28 cellular contexts compared by ENCODE assay signal in the genomic region with DNA sequence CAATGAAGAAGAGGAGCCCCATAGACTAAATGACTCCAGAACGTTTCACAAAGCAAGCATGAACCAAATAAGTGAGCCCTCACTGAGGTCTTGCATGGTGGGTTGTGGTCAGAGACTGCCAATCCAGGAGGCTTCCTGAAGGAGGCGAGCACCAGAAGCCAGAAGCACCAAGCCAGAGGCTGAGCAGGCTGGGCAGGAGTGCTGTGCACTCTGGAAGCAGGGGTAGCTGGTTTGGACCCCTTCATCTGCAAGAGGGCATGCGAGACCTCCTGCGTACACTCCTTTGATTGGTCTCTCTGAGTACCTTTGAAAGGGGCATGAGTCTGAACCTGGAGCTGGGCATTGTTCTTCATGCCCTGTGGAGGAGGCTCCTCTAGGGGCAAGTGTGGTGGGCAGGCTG.
"Had no signal": no experiment of that assay in that cellular context is flagged by ENCODE, and none has a peak within 500 bp of the region (broad histone marks: within the 10 kb centered on the region; RNA-seq: fewer than 3 reads in every experiment).

No MANE protein-coding gene starts in this region.

- H3K36me3 Mint-ChIP-seq: activated CD8-positive, alpha-beta memory T cell treated with anti-CD3 and anti-CD28 coated beads, Interleukin-2, amount 10 ng/mL, durations not matched to agents 7 days and 5 days; activated naive CD4-positive, alpha-beta T cell treated with anti-CD3 and anti-CD28 coated beads, Interleukin-2, amount 10 ng/mL, durations not matched to agents 7 days and 5 days; activated naive CD8-positive, alpha-beta T cell treated with anti-CD3 and anti-CD28 coated beads for 36 hours had no signal

- H3K4me1 ChIP-seq: Peyer's patch had no signal

- H3K27me3 ChIP-seq: brain microvascular endothelial cell, cardiac muscle cell, Peyer's patch, SJCRH30 had no signal

- H3K4me3 ChIP-seq: cardiac muscle cell, Peyer's patch, SJCRH30 had no signal

- H3K9me3 Mint-ChIP-seq: activated B cell treated with CpG ODN at 0.5 μM for 24 hours; activated CD4-positive, alpha-beta T cell treated with anti-CD3 and anti-CD28 coated beads, Interleukin-2, amount 10 ng/mL, durations not matched to agents 24 days and 14 days; activated naive CD4-positive, alpha-beta T cell treated with anti-CD3 and anti-CD28 coated beads, Interleukin-2, amount 10 ng/mL, durations not matched to agents 7 days and 5 days; activated naive CD8-positive, alpha-beta T cell treated with anti-CD3 and anti-CD28 coated beads for 36 hours; activated T-cell treated with anti-CD3 and anti-CD28 coated beads, Interleukin-2, amount 50 U/mL, for 4 hours; activated T-helper 17 cell treated with anti-CD3 and anti-CD28 coated beads, Interleukin-2, amount 50 U/mL, for 72 hours had no signal

- ATAC-seq: activated CD8-positive, alpha-beta memory T cell treated with anti-CD3 and anti-CD28 coated beads, Interleukin-2, amount 10 ng/mL, durations not matched to agents 7 days and 5 days; activated T-cell treated with anti-CD3 and anti-CD28 coated beads, Interleukin-2, amount 50 U/mL, for 4 hours; activated T-helper 17 cell treated with anti-CD3 and anti-CD28 coated beads, Interleukin-2, amount 50 U/mL, for 72 hours; SK-N-SH treated with all-trans-retinoic acid at 6 μM for 48 hours had no signal

- H3K9ac ChIP-seq: KMS-11 had no signal

- DNase-seq: activated B cell treated with CpG ODN at 0.5 μM for 24 hours; activated CD4-positive, alpha-beta T cell treated with anti-CD3 and anti-CD28 coated beads for 1 hour; activated CD4-positive, alpha-beta T cell treated with anti-CD3 and anti-CD28 coated beads, Interleukin-2, amount 10 ng/mL, durations not matched to agents 24 days and 14 days; activated CD4-positive, alpha-beta T cell treated with anti-CD3 and anti-CD28 coated beads, Interleukin-2, amount 50 U/mL, for 48 hours; activated CD8-positive, alpha-beta memory T cell treated with anti-CD3 and anti-CD28 coated beads, Interleukin-2, amount 10 ng/mL, durations not matched to agents 7 days and 5 days; activated gamma-delta T cell treated with Interleukin-2 at 50 U/mL for 16 hours; activated naive CD4-positive, alpha-beta T cell treated with anti-CD3 and anti-CD28 coated beads, Interleukin-2, amount 10 ng/mL, durations not matched to agents 7 days and 5 days; activated naive CD8-positive, alpha-beta T cell treated with anti-CD3 and anti-CD28 coated beads for 36 hours; activated T-cell treated with anti-CD3 and anti-CD28 coated beads, Interleukin-2, amount 50 U/mL, for 4 hours; brain microvascular endothelial cell; NCI-H1092; NCI-H1417; NCI-H1930; NCI-H2171; NCI-H2227 treated with DMSO at 0.1 percent for 48 hours; NCI-H446 treated with DMSO at 0.1 percent for 48 hours; NCI-H526 treated with DMSO at 0.1 percent for 48 hours; NCI-H82; OCI-M1; Right ventricle myocardium superior; SJCRH30; SW 1271 had no signal

- H3K9me3 ChIP-seq: Peyer's patch, SJCRH30 had no signal

- H3K36me3 ChIP-seq: brain microvascular endothelial cell, cardiac muscle cell, Peyer's patch, SJCRH30 had no signal

- H3K27me3 Mint-ChIP-seq: activated B cell treated with CpG ODN at 0.5 μM for 24 hours; activated naive CD8-positive, alpha-beta T cell treated with anti-CD3 and anti-CD28 coated beads for 36 hours; activated T-helper 17 cell treated with anti-CD3 and anti-CD28 coated beads, Interleukin-2, amount 50 U/mL, for 72 hours had no signal

- H3K4me1 Mint-ChIP-seq: activated B cell treated with CpG ODN at 0.5 μM for 24 hours; activated T-helper 17 cell treated with anti-CD3 and anti-CD28 coated beads, Interleukin-2, amount 50 U/mL, for 72 hours had no signal

- H3K4me2 ChIP-seq: KMS-11 had no signal

- H3K27ac Mint-ChIP-seq: activated B cell treated with CpG ODN at 0.5 μM for 24 hours; activated CD8-positive, alpha-beta memory T cell treated with anti-CD3 and anti-CD28 coated beads, Interleukin-2, amount 10 ng/mL, durations not matched to agents 7 days and 5 days; activated naive CD4-positive, alpha-beta T cell treated with anti-CD3 and anti-CD28 coated beads, Interleukin-2, amount 10 ng/mL, durations not matched to agents 7 days and 5 days; activated naive CD8-positive, alpha-beta T cell treated with anti-CD3 and anti-CD28 coated beads for 36 hours; activated T-helper 17 cell treated with anti-CD3 and anti-CD28 coated beads, Interleukin-2, amount 50 U/mL, for 72 hours had no signal

- H3K4me3 Mint-ChIP-seq: activated B cell treated with CpG ODN at 0.5 μM for 24 hours; activated CD4-positive, alpha-beta T cell treated with anti-CD3 and anti-CD28 coated beads, Interleukin-2, amount 10 ng/mL, durations not matched to agents 24 days and 14 days; activated CD8-positive, alpha-beta memory T cell treated with anti-CD3 and anti-CD28 coated beads, Interleukin-2, amount 10 ng/mL, durations not matched to agents 7 days and 5 days; activated naive CD4-positive, alpha-beta T cell treated with anti-CD3 and anti-CD28 coated beads, Interleukin-2, amount 10 ng/mL, durations not matched to agents 7 days and 5 days; activated naive CD8-positive, alpha-beta T cell treated with anti-CD3 and anti-CD28 coated beads for 36 hours; activated T-cell treated with anti-CD3 and anti-CD28 coated beads, Interleukin-2, amount 50 U/mL, for 4 hours; activated T-helper 17 cell treated with anti-CD3 and anti-CD28 coated beads, Interleukin-2, amount 50 U/mL, for 72 hours had no signal

- H3K27ac ChIP-seq: brain microvascular endothelial cell, cardiac muscle cell, KMS-11, Peyer's patch, RWPE1, SJCRH30 had no signal
